19 cellular contexts compared by ENCODE assay signal in the genomic region with DNA sequence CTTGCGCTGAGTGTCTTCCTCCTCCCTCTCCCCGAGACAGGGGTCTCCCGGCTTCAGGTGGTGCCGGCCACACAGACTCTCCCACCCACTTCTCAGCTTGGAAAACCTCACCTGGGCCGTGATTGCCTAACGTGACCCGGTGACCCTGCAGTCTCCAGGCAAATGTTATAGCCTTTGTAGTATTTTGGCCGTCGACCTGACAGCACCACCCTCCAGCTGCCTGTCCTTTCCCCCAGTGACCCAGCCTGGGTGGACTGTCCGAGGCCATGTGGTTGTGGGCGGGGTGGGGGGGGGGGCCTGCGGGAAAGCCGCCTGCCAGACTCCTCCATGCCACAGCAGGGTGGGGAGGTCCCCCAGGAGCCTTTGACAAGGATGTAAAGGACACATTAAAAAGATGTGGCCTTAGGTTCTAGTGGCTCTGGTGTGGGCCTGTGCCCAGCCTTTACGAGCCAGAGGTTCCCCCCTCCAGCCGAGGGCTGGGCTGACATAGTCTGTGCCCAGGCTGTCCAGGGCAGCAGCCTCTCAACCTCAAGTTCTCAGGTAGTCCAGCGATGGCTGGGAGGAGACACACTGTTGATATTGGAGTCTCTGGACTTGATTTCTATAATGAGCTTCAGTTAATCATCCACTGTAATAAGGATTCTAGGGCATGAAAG. TPM values are rescaled to one million over a fixed set of nuclear protein-coding genes. Genes with fewer than 3 reads are reported as not detected.
DNase-seq lines count a peak whose midpoint lies in the region; ATAC-seq and TF ChIP-seq lines count a peak whose summit lies in the region.
"Had no signal": no experiment of that assay in that cellular context is flagged by ENCODE, and none has a peak within 500 bp of the region (broad histone marks: within the 10 kb centered on the region; RNA-seq: fewer than 3 reads in every experiment).

No MANE protein-coding gene starts in this region.

- H3K27me3 ChIP-seq in left ventricle myocardium inferior (ENCODE audit: low read depth): no peaks in the 10 kb centered on the region
- H3K27me3 ChIP-seq in ascending aorta: no peaks in the 10 kb centered on the region
- no peaks in the 10 kb centered on the region for H3K27me3 ChIP-seq in mesenchymal stem cell (ENCODE audit: control insufficient read depth in 1 of 2, insufficient read depth in 1 of 2, low read length in 2 of 2)
- H3K27me3 ChIP-seq in tibial artery: no peaks in the 10 kb centered on the region
- H3K27me3 ChIP-seq: ovary, uterus had no signal

- intact Hi-C loops in left ventricle myocardium inferior (cut with micrococcal nuclease): loop anchor here (10.0 kb wide), 1 partner anchor 105 kb away; no protein-coding TSS in a partner anchor
- intact Hi-C loops in Right ventricle myocardium inferior (cut with DNase I): loop anchor here (5.0 kb wide), 1 partner anchor 37 kb away; no protein-coding TSS in a partner anchor
- intact Hi-C loops in ascending aorta (cut with DNase I): loop anchor here (10.0 kb wide), 2 partner anchors 495 to 795 kb away; a partner anchor contains a TSS
- intact Hi-C loops in tibial artery (cut with DNase I; ENCODE audit: low total_unique reads): no loop called here
- intact Hi-C loops in activated CD4-positive, alpha-beta T cell treated with anti-CD3 and anti-CD28 coated beads, Interleukin-2, amount 10 ng/mL, durations not matched to agents 24 days and 14 days (cut with micrococcal nuclease): no loop called here

- ATAC-seq in Right ventricle myocardium inferior: no peak
- ATAC-seq: activated CD8-positive, alpha-beta memory T cell treated with anti-CD3 and anti-CD28 coated beads, Interleukin-2, amount 10 ng/mL, durations not matched to agents 7 days and 5 days; HCT116; mucosa of descending colon; PC-3; stimulated activated naive CD8-positive, alpha-beta T cell treated with anti-CD3 and anti-CD28 coated beads, Interleukin-15, Interleukin-2, amounts not matched to agents 100 U/mL and 50 U/mL, for 24 hours had no signal

- no peak overlapping the region for H3K4me2 ChIP-seq in mesenchymal stem cell (ENCODE audit: low read length, poor library complexity, severe bottlenecking)

- H3K27ac Mint-ChIP-seq in activated CD4-positive, alpha-beta T cell treated with anti-CD3 and anti-CD28 coated beads, Interleukin-2, amount 10 ng/mL, durations not matched to agents 24 days and 14 days: no peak overlapping the region
- no peak overlapping the region for H3K27ac Mint-ChIP-seq in type B pancreatic cell
- H3K27ac Mint-ChIP-seq: activated CD8-positive, alpha-beta memory T cell treated with anti-CD3 and anti-CD28 coated beads, Interleukin-2, amount 10 ng/mL, durations not matched to agents 7 days and 5 days had no signal

- H3K4me1 ChIP-seq in left ventricle myocardium inferior (peaks cover 52% of the 10 kb centered on the region), ascending aorta (peaks cover 9 to 15% of the 10 kb centered on the region in 2 donors), mesenchymal stem cell (ENCODE audit: control insufficient read depth, insufficient read depth, low read depth, low read length) (peaks cover 21% of the 10 kb centered on the region), tibial artery (peaks cover 0 to 31% (median 29%) of the 10 kb centered on the region in 4 donors)

- no peak overlapping the region for H3K18ac ChIP-seq in mesenchymal stem cell (ENCODE audit: low read depth in 1 of 2, low read length in 2 of 2)

- no peak overlapping the region for H3K4me3 Mint-ChIP-seq in activated CD4-positive, alpha-beta T cell treated with anti-CD3 and anti-CD28 coated beads, Interleukin-2, amount 10 ng/mL, durations not matched to agents 24 days and 14 days
- no peak overlapping the region for H3K4me3 Mint-ChIP-seq in type B pancreatic cell
- H3K4me3 Mint-ChIP-seq: activated CD8-positive, alpha-beta memory T cell treated with anti-CD3 and anti-CD28 coated beads, Interleukin-2, amount 10 ng/mL, durations not matched to agents 7 days and 5 days had no signal

- no peak overlapping the region for H3K4me3 ChIP-seq in left ventricle myocardium inferior
- no peak overlapping the region for H3K4me3 ChIP-seq in ascending aorta
- H3K4me3 ChIP-seq in mesenchymal stem cell (ENCODE audit: insufficient read depth in 1 of 2, low read depth in 1 of 2, low read length in 2 of 2): no peak overlapping the region
- H3K4me3 ChIP-seq in tibial artery: no peak overlapping the region
- H3K4me3 ChIP-seq: mucosa of descending colon, ovary, uterus had no signal

- H2BK5ac ChIP-seq in mesenchymal stem cell (ENCODE audit: low read depth, low read length, poor library complexity, severe bottlenecking): no peak overlapping the region

- H3K4me1 Mint-ChIP-seq in activated CD4-positive, alpha-beta T cell treated with anti-CD3 and anti-CD28 coated beads, Interleukin-2, amount 10 ng/mL, durations not matched to agents 24 days and 14 days: peaks cover 3% of the 10 kb centered on the region
- peaks cover 9% of the 10 kb centered on the region for H3K4me1 Mint-ChIP-seq in type B pancreatic cell (ENCODE audit: unreplicated experiment)

- H3K27me3 Mint-ChIP-seq in activated CD4-positive, alpha-beta T cell treated with anti-CD3 and anti-CD28 coated beads, Interleukin-2, amount 10 ng/mL, durations not matched to agents 24 days and 14 days: no peaks in the 10 kb centered on the region
- no peaks in the 10 kb centered on the region for H3K27me3 Mint-ChIP-seq in type B pancreatic cell
- H3K27me3 Mint-ChIP-seq: activated CD8-positive, alpha-beta memory T cell treated with anti-CD3 and anti-CD28 coated beads, Interleukin-2, amount 10 ng/mL, durations not matched to agents 7 days and 5 days had no signal

- no peak overlapping the region for H2AK5ac ChIP-seq in mesenchymal stem cell (ENCODE audit: low read length, severe bottlenecking)

- H2BK120ac ChIP-seq in mesenchymal stem cell (ENCODE audit: low read depth, low read length): no peak overlapping the region

- no peak for DNase-seq in left ventricle myocardium inferior
- no peak for DNase-seq in Right ventricle myocardium inferior (ENCODE audit: missing footprints)
- DNase-seq in ascending aorta (ENCODE audit: low spot score in 2 of 2): no peak
- DNase-seq in mesenchymal stem cell: no peak
- no peak for DNase-seq in tibial artery
- DNase-seq in activated CD4-positive, alpha-beta T cell treated with anti-CD3 and anti-CD28 coated beads, Interleukin-2, amount 10 ng/mL, durations not matched to agents 24 days and 14 days: no peak
- DNase-seq in NCI-H2227 (lab: John Stamatoyannopoulos, UW; ENCODE audit: unreplicated experiment): no peak
- DNase-seq in type B pancreatic cell (ENCODE audit: extremely low spot score, unreplicated experiment): no peak
- DNase-seq: activated CD8-positive, alpha-beta memory T cell treated with anti-CD3 and anti-CD28 coated beads, Interleukin-2, amount 10 ng/mL, durations not matched to agents 7 days and 5 days; central memory CD4-positive, alpha-beta T cell; islet precursor cell; mucosa of descending colon; NCI-H2081 treated with DMSO at 0.1 percent for 48 hours; NCI-H526 treated with DMSO at 0.1 percent for 48 hours; ovary; PC-3; stimulated activated naive CD8-positive, alpha-beta T cell treated with anti-CD3 and anti-CD28 coated beads, Interleukin-15, Interleukin-2, amounts not matched to agents 100 U/mL and 50 U/mL, for 24 hours; uterus had no signal

- H3K23ac ChIP-seq in mesenchymal stem cell (ENCODE audit: low read length in 2 of 2): no peak overlapping the region

- WGBS in mesenchymal stem cell: 83% methylated on average over 10 of the region's 16 CpGs

- no peak overlapping the region for H3K4ac ChIP-seq in mesenchymal stem cell (ENCODE audit: low read depth in 1 of 2, low read length in 2 of 2)

- H3K9me3 ChIP-seq in left ventricle myocardium inferior (replicated peaks) (no peaks in the 10 kb centered on the region), ascending aorta (no peaks in the 10 kb centered on the region), mesenchymal stem cell (ENCODE audit: control insufficient read depth, low read length) (no peaks in the 10 kb centered on the region), tibial artery (no peaks in the 10 kb centered on the region)
- H3K9me3 ChIP-seq: mucosa of descending colon, ovary, uterus had no signal

- H4K91ac ChIP-seq in mesenchymal stem cell (ENCODE audit: low read length): no peak overlapping the region

- H3K27ac ChIP-seq in left ventricle myocardium inferior (replicated peaks): peak overlapping the region; percentile 81
- peak overlapping the region; percentile 68 to 71 for H3K27ac ChIP-seq in ascending aorta
- H3K27ac ChIP-seq in mesenchymal stem cell (ENCODE audit: low read length, poor library complexity, severe bottlenecking): no peak overlapping the region
- H3K27ac ChIP-seq in tibial artery: peak overlapping the region; percentile 73 to 84
- H3K27ac ChIP-seq: uterus had no signal

- H3K79me1 ChIP-seq in mesenchymal stem cell (replicated peaks; ENCODE audit: low read length, poor library complexity, severe bottlenecking): peaks cover 25% of the 10 kb centered on the region

- H3K14ac ChIP-seq in mesenchymal stem cell (ENCODE audit: low read length in 2 of 2): no peak overlapping the region

- H4K8ac ChIP-seq in mesenchymal stem cell (ENCODE audit: low read length): no peak overlapping the region

- H3K9ac ChIP-seq in mesenchymal stem cell (ENCODE audit: low read length): peak overlapping the region; percentile 79

- TF ChIP-seq CTCF in left ventricle myocardium inferior (IDR thresholded peaks at IDR 0.05; ENCODE audit: borderline replicate concordance) (no peak), ascending aorta (IDR thresholded peaks at IDR 0.05) (no peak), tibial artery (IDR thresholded peaks at IDR 0.05) (no peak), type B pancreatic cell (conservative IDR thresholded peaks at IDR 0.05) (no peak)

- H2BK12ac ChIP-seq in mesenchymal stem cell (ENCODE audit: low read length in 2 of 2): no peak overlapping the region

- H3K36me3 Mint-ChIP-seq in activated CD4-positive, alpha-beta T cell treated with anti-CD3 and anti-CD28 coated beads, Interleukin-2, amount 10 ng/mL, durations not matched to agents 24 days and 14 days (ENCODE audit: low read depth): peaks cover 48% of the 10 kb centered on the region
- H3K36me3 Mint-ChIP-seq in type B pancreatic cell: peaks cover 21% of the 10 kb centered on the region

- H3K36me3 ChIP-seq in left ventricle myocardium inferior: peaks cover 60% of the 10 kb centered on the region
- peaks cover 18 to 40% of the 10 kb centered on the region in 2 donors for H3K36me3 ChIP-seq in ascending aorta
- peaks cover 67 to 74% of the 10 kb centered on the region in 2 experiments for H3K36me3 ChIP-seq in mesenchymal stem cell (ENCODE audit: control insufficient read depth in 1 of 2, insufficient read depth in 2 of 2, low read depth in 1 of 2, low read length in 2 of 2)
- peaks cover 18 to 75% (median 41%) of the 10 kb centered on the region in 3 donors for H3K36me3 ChIP-seq in tibial artery
- H3K36me3 ChIP-seq: ovary, uterus had no signal

- no peak overlapping the region for H2BK15ac ChIP-seq in mesenchymal stem cell (ENCODE audit: low read depth, poor library complexity, severe bottlenecking)

- no peak overlapping the region for H2AFZ ChIP-seq in mesenchymal stem cell (ENCODE audit: low read depth, low read length)

- no peaks in the 10 kb centered on the region for H3K9me3 Mint-ChIP-seq in activated CD4-positive, alpha-beta T cell treated with anti-CD3 and anti-CD28 coated beads, Interleukin-2, amount 10 ng/mL, durations not matched to agents 24 days and 14 days
- H3K9me3 Mint-ChIP-seq in type B pancreatic cell: no peaks in the 10 kb centered on the region

RNA-seq across cellular contexts. Expression of a gene that starts 8.1 kb away (rescaled TPM):
- total RNA-seq in left ventricle myocardium inferior: 9.6 TPM
- total RNA-seq in Right ventricle myocardium inferior: 11.3 TPM
- total RNA-seq in ascending aorta: 109 TPM
- 15.8 TPM for polyA plus RNA-seq in mesenchymal stem cell (2013, experiment 1 of 2)
- polyA plus RNA-seq in mesenchymal stem cell (2013, experiment 2 of 2): 15.6 TPM
- 41.6 and 44.3 TPM in 2 replicates for total RNA-seq in activated CD4-positive, alpha-beta T cell treated with anti-CD3 and anti-CD28 coated beads, Interleukin-2, amount 10 ng/mL, durations not matched to agents 24 days and 14 days
- 21.7 and 23.2 TPM in 2 replicates for total RNA-seq in type B pancreatic cell (ENCODE audit: low replicate concordance)

Comparison
In these comparisons a context has a peak if more than half of its experiments do, and no peak if none do; other contexts are left out.
1. intact Hi-C loops: an anchor here in left ventricle myocardium inferior (10.0 kb wide), Right ventricle myocardium inferior (5.0 kb wide) and ascending aorta (10.0 kb wide); none called in tibial artery and activated CD4-positive, alpha-beta T cell treated with anti-CD3 and anti-CD28 coated beads, Interleukin-2, amount 10 ng/mL, durations not matched to agents 24 days and 14 days.